In the genomic region with DNA sequence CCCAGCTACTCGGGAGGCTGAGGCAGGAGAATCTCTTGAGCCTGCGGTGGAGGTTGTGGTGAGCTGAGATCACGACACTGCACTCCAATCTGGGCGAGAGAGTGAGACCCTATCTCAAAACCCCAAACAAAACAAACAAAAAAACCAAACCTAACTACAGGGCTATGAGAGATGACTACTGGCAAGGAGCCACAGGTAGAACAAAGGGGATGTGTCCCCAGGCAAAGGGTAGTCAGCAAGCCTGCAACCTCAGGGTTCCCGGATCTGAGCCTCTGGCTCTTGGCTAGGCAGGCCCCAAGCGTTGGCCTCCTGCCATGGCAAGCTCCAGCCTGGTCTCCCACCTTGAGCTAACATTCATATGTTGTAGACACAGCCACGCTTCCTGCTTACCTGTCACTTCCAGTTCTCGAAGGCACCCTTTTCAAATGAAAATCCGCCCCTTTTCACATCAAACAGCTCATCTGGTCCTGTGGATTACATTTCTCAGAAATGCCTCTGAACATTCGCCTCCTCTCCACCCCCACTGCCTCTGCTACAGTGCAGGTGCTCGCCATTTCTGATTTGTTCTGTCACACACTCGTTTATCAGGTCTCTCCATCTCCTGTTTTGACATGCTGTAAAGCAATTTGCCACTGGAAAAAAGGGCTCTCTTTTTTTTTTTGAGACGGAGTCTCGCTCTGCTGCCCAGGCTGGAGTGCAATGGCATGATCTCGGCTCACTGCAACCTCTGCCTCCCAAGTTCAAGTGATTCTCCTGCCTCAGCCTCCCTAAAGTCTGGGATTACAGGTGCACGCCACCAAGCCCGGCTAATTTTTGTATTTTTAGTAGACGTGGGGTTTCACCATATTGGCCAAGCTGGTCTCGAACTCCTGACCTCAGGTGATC, we compare ENCODE assay signal across 8 cellular contexts. TPM values are rescaled to one million over a fixed set of nuclear protein-coding genes. Genes with fewer than 3 reads are reported as not detected.
A peak's percentile ranks its signal among the peaks of the same experiment; 100 is the strongest.
DNase-seq lines count a peak whose midpoint lies in the region; ATAC-seq and TF ChIP-seq lines count a peak whose summit lies in the region.

No MANE protein-coding gene starts in this region.

- no peaks in the 10 kb centered on the region for H3K9me3 ChIP-seq in OCI-LY1 (ENCODE audit: low read length)
- no peaks in the 10 kb centered on the region for H3K9me3 ChIP-seq in thyroid gland
- no peaks in the 10 kb centered on the region for H3K9me3 ChIP-seq in SK-N-SH

- no peaks in the 10 kb centered on the region for H3K79me2 ChIP-seq in OCI-LY1 (ENCODE audit: insufficient read depth, low read length)
- no peaks in the 10 kb centered on the region for H3K79me2 ChIP-seq in SK-N-SH (ENCODE audit: insufficient read depth)

- no peak overlapping the region for H3K4me2 ChIP-seq in OCI-LY1 (ENCODE audit: low read length)
- H3K4me2 ChIP-seq in SK-N-SH = no peak overlapping the region

- intact Hi-C loops in activated T-helper 2 cell treated with anti-CD3 and anti-CD28 coated beads, Interferon-gamma antibody, Interleukin-2, Interleukin-4, amounts not matched to agents 10 μg/mL and 5 μg/mL and 100 μg/mL, durations not matched to agents 14 hours and 24 hours and 36 hours (cut with micrococcal nuclease) = loop anchor here (1.0 to 2.0 kb wide), 3 partner anchors 10 to 28 kb away; a partner anchor contains a TSS
- intact Hi-C loops in thyroid gland (cut with DNase I) (no loop called here), lower leg skin (cut with DNase I; ENCODE audit: low total_unique reads) (no loop called here)

- H3K9me3 Mint-ChIP-seq in activated T-helper 2 cell treated with anti-CD3 and anti-CD28 coated beads, Interferon-gamma antibody, Interleukin-2, Interleukin-4, amounts not matched to agents 10 μg/mL and 5 μg/mL and 100 μg/mL, durations not matched to agents 14 hours and 24 hours and 36 hours = no peaks in the 10 kb centered on the region

- H3K27ac Mint-ChIP-seq in activated T-helper 2 cell treated with anti-CD3 and anti-CD28 coated beads, Interferon-gamma antibody, Interleukin-2, Interleukin-4, amounts not matched to agents 10 μg/mL and 5 μg/mL and 100 μg/mL, durations not matched to agents 14 hours and 24 hours and 36 hours = peak overlapping the region; percentile 85

- no peak for ATAC-seq in GM19035 (IDR thresholded peaks at IDR 0.05; ENCODE audit: unreplicated experiment)

- peak overlapping the region; percentile 30 for H3K4me3 Mint-ChIP-seq in activated T-helper 2 cell treated with anti-CD3 and anti-CD28 coated beads, Interferon-gamma antibody, Interleukin-2, Interleukin-4, amounts not matched to agents 10 μg/mL and 5 μg/mL and 100 μg/mL, durations not matched to agents 14 hours and 24 hours and 36 hours (ENCODE audit: low read depth)

- no peak for TF ChIP-seq RAD21 in SK-N-SH (IDR thresholded peaks at IDR 0.05; ENCODE audit: low read length)

- peak; percentile 96 for DNase-seq in DMS153 (lab: John Stamatoyannopoulos, UW)
- peak; percentile 71 for DNase-seq in activated T-helper 2 cell treated with anti-CD3 and anti-CD28 coated beads, Interferon-gamma antibody, Interleukin-2, Interleukin-4, amounts not matched to agents 10 μg/mL and 5 μg/mL and 100 μg/mL, durations not matched to agents 14 hours and 24 hours and 36 hours (ENCODE audit: low spot score)
- DNase-seq in mucosa of gallbladder (ENCODE audit: low spot score) = peak; percentile 57
- peak; percentile 30 to 44 for DNase-seq in thyroid gland
- DNase-seq in lower leg skin (ENCODE audit: low spot score in 2 of 2) = no peak
- DNase-seq in SK-N-SH = no peak

- H3K9ac ChIP-seq in OCI-LY1 (ENCODE audit: low read length) (no peak overlapping the region; the same call in 1 of the 2 replicates), SK-N-SH (no peak overlapping the region)

- H3K27ac ChIP-seq in OCI-LY1 (ENCODE audit: low read depth, low read length, poor library complexity, severe bottlenecking) (peak overlapping the region; percentile 56), thyroid gland (no peak overlapping the region), SK-N-SH (ENCODE audit: low read depth in 2 of 2, low read length in 1 of 2) (no peak overlapping the region)

- H3K4me3 ChIP-seq in OCI-LY1 (ENCODE audit: low read depth, low read length, poor library complexity, severe bottlenecking) (no peak overlapping the region), thyroid gland (replicated peaks in 1 of 3) (no peak overlapping the region), lower leg skin (ENCODE audit: low read depth, poor library complexity, severe bottlenecking) (no peak overlapping the region), SK-N-SH (ENCODE audit: low read depth in 2 of 2, low read length in 1 of 2) (no peak overlapping the region)

- TF ChIP-seq POLR2A in thyroid gland (IDR thresholded peaks at IDR 0.05) = no peak
- TF ChIP-seq POLR2A in lower leg skin (IDR thresholded peaks at IDR 0.05) = no peak

- H3K36me3 Mint-ChIP-seq in activated T-helper 2 cell treated with anti-CD3 and anti-CD28 coated beads, Interferon-gamma antibody, Interleukin-2, Interleukin-4, amounts not matched to agents 10 μg/mL and 5 μg/mL and 100 μg/mL, durations not matched to agents 14 hours and 24 hours and 36 hours (ENCODE audit: low read depth) = peaks cover 29% of the 10 kb centered on the region

- H3K27me3 Mint-ChIP-seq in activated T-helper 2 cell treated with anti-CD3 and anti-CD28 coated beads, Interferon-gamma antibody, Interleukin-2, Interleukin-4, amounts not matched to agents 10 μg/mL and 5 μg/mL and 100 μg/mL, durations not matched to agents 14 hours and 24 hours and 36 hours (ENCODE audit: low read depth) = no peaks in the 10 kb centered on the region

- TF ChIP-seq EP300 in SK-N-SH (IDR thresholded peaks at IDR 0.05; ENCODE audit: borderline replicate concordance in 1 of 2, low read depth in 1 of 2, low read length in 1 of 2) = no peak

- no peaks in the 10 kb centered on the region for H3K9me2 ChIP-seq in OCI-LY1 (ENCODE audit: low read depth, low read length)
- H3K9me2 ChIP-seq in SK-N-SH = no peaks in the 10 kb centered on the region

- TF ChIP-seq CTCF in OCI-LY1 (IDR thresholded peaks at IDR 0.05; ENCODE audit: low read length) (no peak), thyroid gland (IDR thresholded peaks at IDR 0.05) (no peak), lower leg skin (IDR thresholded peaks at IDR 0.05) (no peak), SK-N-SH (IDR thresholded peaks at IDR 0.05) (no peak)

- H3K4me1 ChIP-seq in OCI-LY1 (ENCODE audit: insufficient read depth, low read length, severe bottlenecking) = peaks cover 52% of the 10 kb centered on the region
- peaks cover 0 to 4% of the 10 kb centered on the region in 2 donors for H3K4me1 ChIP-seq in thyroid gland
- H3K4me1 ChIP-seq in SK-N-SH (ENCODE audit: control insufficient read depth in 1 of 2, insufficient read depth in 2 of 2, low read depth in 1 of 2, low read length in 1 of 2) = peaks cover 4 to 7% of the 10 kb centered on the region in 2 experiments; a peak in 3 of 4 replicates

- CTCF ChIA-PET in SK-N-SH (lab: Yijun Ruan, JAX) = no interaction called here

- H3F3A ChIP-seq in OCI-LY1 (ENCODE audit: insufficient read depth, low read length) (no peaks in the 10 kb centered on the region; the same call in 1 of the 2 replicates), SK-N-SH (replicated peaks; ENCODE audit: insufficient read depth) (peaks cover 13% of the 10 kb centered on the region)

- no peak overlapping the region for H2AFZ ChIP-seq in OCI-LY1 (ENCODE audit: low read length)
- H2AFZ ChIP-seq in SK-N-SH (ENCODE audit: low read depth) = no peak overlapping the region

- no peaks in the 10 kb centered on the region for H3K27me3 ChIP-seq in OCI-LY1 (ENCODE audit: insufficient read depth, low read length)
- no peaks in the 10 kb centered on the region for H3K27me3 ChIP-seq in thyroid gland
- no peaks in the 10 kb centered on the region for H3K27me3 ChIP-seq in SK-N-SH (ENCODE audit: insufficient read depth)

- 62 to 63% methylated on average over 19 of the region's 19 CpGs for WGBS in thyroid gland, 2 donors
- WGBS in lower leg skin, 2 donors = 61 to 68% methylated on average over 19 of the region's 19 CpGs
- 96% methylated on average over 18 of the region's 19 CpGs for WGBS in SK-N-SH (ENCODE audit: low lambda C conversion rate)

- POLR2A ChIA-PET in SK-N-SH (lab: Yijun Ruan, JAX) = interaction anchor here (0.9 kb wide), 1 partner anchor 120 kb away, joined by 3 read pairs; a partner anchor contains a TSS

- peaks cover 16% of the 10 kb centered on the region for H3K36me3 ChIP-seq in OCI-LY1 (ENCODE audit: insufficient read depth, low read length)
- H3K36me3 ChIP-seq in thyroid gland = no peaks in the 10 kb centered on the region
- no peaks in the 10 kb centered on the region for H3K36me3 ChIP-seq in SK-N-SH (replicated peaks in 1 of 2; ENCODE audit: control insufficient read depth in 1 of 2, insufficient read depth in 2 of 2, low read length in 1 of 2)

- H3K4me1 Mint-ChIP-seq in activated T-helper 2 cell treated with anti-CD3 and anti-CD28 coated beads, Interferon-gamma antibody, Interleukin-2, Interleukin-4, amounts not matched to agents 10 μg/mL and 5 μg/mL and 100 μg/mL, durations not matched to agents 14 hours and 24 hours and 36 hours (ENCODE audit: low read depth) = peaks cover 42% of the 10 kb centered on the region

- H4K20me1 ChIP-seq in OCI-LY1 (ENCODE audit: insufficient read depth, low read length) (no peaks in the 10 kb centered on the region), SK-N-SH (ENCODE audit: insufficient read depth) (no peaks in the 10 kb centered on the region)

TF ChIP-seq in SK-N-SH, 30 proteins besides CTCF, POLR2A, EP300 and RAD21 (continues in another document):
- no peak for TF ChIP-seq RFX5 (IDR thresholded peaks at IDR 0.05; ENCODE audit: low read length)
- TF ChIP-seq FOSL2 (IDR thresholded peaks at IDR 0.05; ENCODE audit: borderline replicate concordance, low read depth) = no peak
- TF ChIP-seq TAF1 (IDR thresholded peaks at IDR 0.05; ENCODE audit: borderline replicate concordance, low read depth, low read length) = no peak
- no peak for TF ChIP-seq YY1 (IDR thresholded peaks at IDR 0.05; ENCODE audit: low read depth)

RNA-seq across cellular contexts. Expression of a gene that starts 13.1 kb away (rescaled TPM):
- total RNA-seq in activated T-helper 2 cell treated with anti-CD3 and anti-CD28 coated beads, Interferon-gamma antibody, Interleukin-2, Interleukin-4, amounts not matched to agents 10 μg/mL and 5 μg/mL and 100 μg/mL, durations not matched to agents 14 hours and 24 hours and 36 hours = 521 and 530 TPM in 2 replicates
- total RNA-seq in mucosa of gallbladder = 184 TPM
- total RNA-seq in thyroid gland = 100 to 1,000 TPM in 3 of 4 donors, 10 to 100 TPM in 1; 83.9 to 126 (median 102) TPM
- total RNA-seq in lower leg skin = 100 to 1,000 TPM in 3 of 4 donors, 10 to 100 TPM in 1; 92.5 to 154 (median 115) TPM
- polyA plus RNA-seq in SK-N-SH (2012; rRNA removed) = 90.8 and 111 TPM in 2 replicates
- polyA plus RNA-seq in SK-N-SH (2012; cell fraction: cytosol; rRNA removed) = 130 and 172 TPM in 2 replicates
- polyA plus RNA-seq in SK-N-SH (2012; cell fraction: nucleus; rRNA removed) = 35.2 and 85.3 TPM in 2 replicates

Comparison
In these comparisons a context has a peak if more than half of its experiments do, and no peak if none do; other contexts are left out.
1. DNase-seq: peak in DMS153 (single experiment), activated T-helper 2 cell treated with anti-CD3 and anti-CD28 coated beads, Interferon-gamma antibody, Interleukin-2, Interleukin-4, amounts not matched to agents 10 μg/mL and 5 μg/mL and 100 μg/mL, durations not matched to agents 14 hours and 24 hours and 36 hours (single experiment), mucosa of gallbladder (single experiment) and thyroid gland (2 of 2); none in lower leg skin (0 of 2) and SK-N-SH (single experiment).